In genomic region chr5:154740483-154740882, GRCh38 we compare ENCODE assay signal across 11 cellular contexts. TPM values are rescaled to one million over a fixed set of nuclear protein-coding genes. Genes with fewer than 3 reads are reported as not detected.
DNase-seq lines count a peak whose midpoint lies in the region; TF ChIP-seq lines count a peak whose summit lies in the region.
"Had no signal": no experiment of that assay in that cellular context is flagged by ENCODE, and none has a peak within 500 bp of the region (broad histone marks: within the 10 kb centered on the region; RNA-seq: fewer than 3 reads in every experiment).

No MANE protein-coding gene starts in this region.

- H3K9me3 ChIP-seq in SK-N-SH (no peaks in the 10 kb centered on the region), fibroblast of lung (ENCODE audit: control insufficient read depth, insufficient read depth, low read depth, low read length) (no peaks in the 10 kb centered on the region), thyroid gland (no peaks in the 10 kb centered on the region)
- no peaks in the 10 kb centered on the region for H3K9me3 ChIP-seq in CD4-positive, alpha-beta memory T cell (ENCODE audit: control insufficient read depth in 1 of 2, low read length in 2 of 2)

- no peaks in the 10 kb centered on the region for H3K9me2 ChIP-seq in SK-N-SH

- no peaks in the 10 kb centered on the region for H3K79me2 ChIP-seq in SK-N-SH (ENCODE audit: insufficient read depth)
- H3K79me2 ChIP-seq in fibroblast of lung (ENCODE audit: control insufficient read depth, insufficient read depth, low read length): no peaks in the 10 kb centered on the region

- H2AFZ ChIP-seq in SK-N-SH (ENCODE audit: low read depth) (no peak overlapping the region), fibroblast of lung (ENCODE audit: low read length) (no peak overlapping the region)

- DNase-seq in SK-N-SH (peak; percentile 38), fibroblast of lung (ENCODE audit: low read depth in 2 of 2) (peak; percentile 63 to 90), mesenteric fat pad (ENCODE audit: low spot score) (peak; percentile 82), thyroid gland (peak; percentile 75 to 84), GF-D8 (lab: John Stamatoyannopoulos, UW) (no peak), NOMO-1 (lab: John Stamatoyannopoulos, UW; ENCODE audit: unreplicated experiment in 2 of 2) (no peak)
- DNase-seq in CD4-positive, alpha-beta memory T cell: no peak
- DNase-seq: NCI-H1105; OCI-M1; stimulated activated CD4-positive, alpha-beta T cell treated with anti-CD3 and anti-CD28 coated beads, Interleukin-15, amount 100 ng/mL, for 24 hours; stimulated activated naive CD8-positive, alpha-beta T cell treated with anti-CD3 and anti-CD28 coated beads, Interleukin-15, amount 100 ng/mL, for 72 hours had no signal

- H3K27ac Mint-ChIP-seq in CD4-positive, alpha-beta memory T cell: no peak overlapping the region
- H3K27ac Mint-ChIP-seq: stimulated activated naive CD8-positive, alpha-beta T cell treated with anti-CD3 and anti-CD28 coated beads, Interleukin-15, amount 100 ng/mL, for 72 hours had no signal

- 94% methylated on average over 2 of the region's 2 CpGs for WGBS in SK-N-SH (ENCODE audit: low lambda C conversion rate)
- 42 to 51% methylated on average over 2 of the region's 2 CpGs for WGBS in thyroid gland, 2 donors

- H3K27ac ChIP-seq in SK-N-SH (ENCODE audit: low read depth in 2 of 2, low read length in 1 of 2): peak overlapping the region in 1 of 2 experiments; percentile 72; a peak in 2 of 4 replicates
- no peak overlapping the region for H3K27ac ChIP-seq in fibroblast of lung (ENCODE audit: insufficient read depth, low read length)
- peak overlapping the region in 2 of 3 donors; percentile 4 to 40 for H3K27ac ChIP-seq in thyroid gland
- no peak overlapping the region for H3K27ac ChIP-seq in CD4-positive, alpha-beta memory T cell (ENCODE audit: low read depth, low read length)

- TF ChIP-seq POLR2A in thyroid gland (IDR thresholded peaks at IDR 0.05): no peak

- POLR2A ChIA-PET in SK-N-SH (lab: Yijun Ruan, JAX): interaction anchor here (1.3 kb wide), 1 partner anchor 13 kb away, joined by 3 read pairs; no protein-coding TSS in a partner anchor
- POLR2A ChIA-PET in CD4-positive, alpha-beta memory T cell (lab: Charles Lee; ENCODE audit: partially characterized antibody): no interaction called here

- intact Hi-C loops in thyroid gland (cut with DNase I): no loop called here
- intact Hi-C loops in CD4-positive, alpha-beta memory T cell (cut with micrococcal nuclease): no loop called here

- H3F3A ChIP-seq in SK-N-SH (replicated peaks; ENCODE audit: insufficient read depth): no peaks in the 10 kb centered on the region

- no peaks in the 10 kb centered on the region for H3K4me1 Mint-ChIP-seq in CD4-positive, alpha-beta memory T cell
- H3K4me1 Mint-ChIP-seq: stimulated activated naive CD8-positive, alpha-beta T cell treated with anti-CD3 and anti-CD28 coated beads, Interleukin-15, amount 100 ng/mL, for 72 hours had no signal

- no peaks in the 10 kb centered on the region for H3K27me3 ChIP-seq in SK-N-SH (ENCODE audit: insufficient read depth)
- no peaks in the 10 kb centered on the region for H3K27me3 ChIP-seq in fibroblast of lung (ENCODE audit: control insufficient read depth, insufficient read depth, low read length)
- H3K27me3 ChIP-seq in thyroid gland: no peaks in the 10 kb centered on the region
- H3K27me3 ChIP-seq in CD4-positive, alpha-beta memory T cell (ENCODE audit: insufficient read depth, low read length): no peaks in the 10 kb centered on the region

- no peak overlapping the region for H3K4me2 ChIP-seq in SK-N-SH
- no peak overlapping the region for H3K4me2 ChIP-seq in fibroblast of lung (ENCODE audit: extremely low read depth, insufficient read depth, low read length)

- TF ChIP-seq RAD21 in SK-N-SH (IDR thresholded peaks at IDR 0.05; ENCODE audit: low read length): no peak

- H3K36me3 ChIP-seq in SK-N-SH (replicated peaks in 1 of 2; ENCODE audit: control insufficient read depth in 1 of 2, insufficient read depth in 2 of 2, low read length in 1 of 2) (no peaks in the 10 kb centered on the region), fibroblast of lung (ENCODE audit: control insufficient read depth, insufficient read depth, low read length) (no peaks in the 10 kb centered on the region), thyroid gland (no peaks in the 10 kb centered on the region)
- H3K36me3 ChIP-seq in CD4-positive, alpha-beta memory T cell (ENCODE audit: insufficient read depth, low read length): no peaks in the 10 kb centered on the region

- no peaks in the 10 kb centered on the region for H3K9me3 Mint-ChIP-seq in CD4-positive, alpha-beta memory T cell
- H3K9me3 Mint-ChIP-seq: stimulated activated naive CD8-positive, alpha-beta T cell treated with anti-CD3 and anti-CD28 coated beads, Interleukin-15, amount 100 ng/mL, for 72 hours had no signal

- H3K4me1 ChIP-seq in SK-N-SH (ENCODE audit: control insufficient read depth in 1 of 2, insufficient read depth in 2 of 2, low read depth in 1 of 2, low read length in 1 of 2): peaks cover 0 to 19% of the 10 kb centered on the region in 2 experiments; a peak in 2 of 4 replicates
- H3K4me1 ChIP-seq in fibroblast of lung (ENCODE audit: control insufficient read depth, extremely low read depth, insufficient read depth, low read length): peaks cover 2% of the 10 kb centered on the region
- H3K4me1 ChIP-seq in thyroid gland: peaks cover 13 to 16% of the 10 kb centered on the region in 2 donors
- H3K4me1 ChIP-seq in CD4-positive, alpha-beta memory T cell (ENCODE audit: insufficient read depth, low read length): no peaks in the 10 kb centered on the region

- no peaks in the 10 kb centered on the region for H3K36me3 Mint-ChIP-seq in CD4-positive, alpha-beta memory T cell

- TF ChIP-seq EP300 in SK-N-SH (IDR thresholded peaks at IDR 0.05; ENCODE audit: borderline replicate concordance in 1 of 2, low read depth in 1 of 2, low read length in 1 of 2): no peak

- peaks cover 0 to 1% of the 10 kb centered on the region in 2 donors for H3K27me3 Mint-ChIP-seq in CD4-positive, alpha-beta memory T cell
- H3K27me3 Mint-ChIP-seq: stimulated activated naive CD8-positive, alpha-beta T cell treated with anti-CD3 and anti-CD28 coated beads, Interleukin-15, amount 100 ng/mL, for 72 hours had no signal

- H3K4me3 ChIP-seq in SK-N-SH (ENCODE audit: low read depth in 2 of 2, low read length in 1 of 2): no peak overlapping the region
- no peak overlapping the region for H3K4me3 ChIP-seq in fibroblast of lung (replicated peaks in 1 of 4; ENCODE audit: control extremely low read depth in 1 of 4, insufficient read depth in 1 of 4, low read depth in 3 of 4, low read length in 4 of 4)
- no peak overlapping the region for H3K4me3 ChIP-seq in thyroid gland (replicated peaks in 1 of 3)
- H3K4me3 ChIP-seq in CD4-positive, alpha-beta memory T cell (ENCODE audit: low read length in 2 of 2): no peak overlapping the region

- H4K20me1 ChIP-seq in SK-N-SH (ENCODE audit: insufficient read depth) (no peaks in the 10 kb centered on the region), fibroblast of lung (ENCODE audit: control insufficient read depth, extremely low read depth, insufficient read depth, low read length) (no peaks in the 10 kb centered on the region)

- TF ChIP-seq CTCF in SK-N-SH (IDR thresholded peaks at IDR 0.05) (no peak), fibroblast of lung (conservative IDR thresholded peaks at IDR 0.05 in 1 of 2, IDR thresholded peaks at IDR 0.05 in 1 of 2; ENCODE audit: low read depth in 1 of 2, low read length in 2 of 2) (no peak), thyroid gland (IDR thresholded peaks at IDR 0.05) (no peak)

- no peak overlapping the region for H3K4me3 Mint-ChIP-seq in CD4-positive, alpha-beta memory T cell
- H3K4me3 Mint-ChIP-seq: stimulated activated naive CD8-positive, alpha-beta T cell treated with anti-CD3 and anti-CD28 coated beads, Interleukin-15, amount 100 ng/mL, for 72 hours had no signal

- no peak overlapping the region for H3K9ac ChIP-seq in SK-N-SH
- H3K9ac ChIP-seq in fibroblast of lung (ENCODE audit: insufficient read depth, low read length): no peak overlapping the region

- CTCF ChIA-PET in SK-N-SH (lab: Yijun Ruan, JAX): interaction anchor here (1.0 to 1.4 kb wide), 4 partner anchors 9 to 90 kb away, joined by 3 to 5 read pairs (median 4); no protein-coding TSS in a partner anchor
- CTCF ChIA-PET in CD4-positive, alpha-beta memory T cell (lab: Charles Lee; ENCODE audit: partially characterized antibody): interaction anchor here (0.7 to 1.2 kb wide), 3 partner anchors 27 to 90 kb away, joined by 3 to 4 read pairs (median 3); no protein-coding TSS in a partner anchor

TF ChIP-seq in SK-N-SH, 30 proteins besides CTCF, POLR2A, EP300 and RAD21 (continues in another document):
- no peak for TF ChIP-seq TEAD4 (IDR thresholded peaks at IDR 0.05; ENCODE audit: borderline replicate concordance, insufficient read depth)
- TF ChIP-seq POLR2AphosphoS5 (IDR thresholded peaks at IDR 0.05; ENCODE audit: low read depth, low read length): no peak
- TF ChIP-seq TCF12 (IDR thresholded peaks at IDR 0.05): no peak
- no peak for TF ChIP-seq USF1 (IDR thresholded peaks at IDR 0.05; ENCODE audit: borderline replicate concordance, low read depth)

RNA-seq across cellular contexts. Expression of gene LARP1, which starts 14.7 kb away (rescaled TPM):
- polyA plus RNA-seq in SK-N-SH (2012; rRNA removed) (38.5 and 57.4 TPM in 2 replicates), fibroblast of lung (81.3 and 115 TPM in 2 replicates)
- polyA plus RNA-seq in SK-N-SH (2012; cell fraction: cytosol; rRNA removed): 46.5 and 58.5 TPM in 2 replicates
- 85.9 and 98.2 TPM in 2 replicates for polyA plus RNA-seq in SK-N-SH (2012; cell fraction: nucleus; rRNA removed)
- total RNA-seq in fibroblast of lung (32.4 and 51.0 TPM in 2 replicates), mesenteric fat pad (202 TPM), thyroid gland (100 to 1,000 TPM; 109 to 192 (median 133) TPM)
- polyA plus RNA-seq in fibroblast of lung (2012): 76.2 and 79.9 TPM in 2 replicates
- 154 and 232 TPM in 2 replicates for polyA minus RNA-seq in fibroblast of lung (ENCODE audit: low replicate concordance)
- total RNA-seq in CD4-positive, alpha-beta memory T cell: 100 to 1,000 TPM; 152 to 159 TPM
- polyA plus RNA-seq in CD4-positive, alpha-beta memory T cell: 10 to 100 TPM in 1 of 2 donors, 1 to 10 TPM in 1; 6.0 to 28.8 TPM

Comparison
In these comparisons a context has a peak if more than half of its experiments do, and no peak if none do; other contexts are left out.
1. DNase-seq: peak in SK-N-SH (single experiment), fibroblast of lung (2 of 2), mesenteric fat pad (single experiment) and thyroid gland (2 of 2); none in CD4-positive, alpha-beta memory T cell (0 of 5), GF-D8 (single experiment) and NOMO-1 (0 of 2).
2. H3K27ac ChIP-seq: peak in thyroid gland (2 of 3); none in fibroblast of lung (single experiment) and CD4-positive, alpha-beta memory T cell (single experiment).